8 cellular contexts compared by ENCODE assay signal in genomic region chr15:65902373-65902772, GRCh38.
DNase-seq lines count a peak whose midpoint lies in the region; ATAC-seq lines count a peak whose summit lies in the region.

No MANE protein-coding gene starts in this region.

- DNase-seq in DMS53 treated with DMSO at 0.1 percent for 48 hours (lab: John Stamatoyannopoulos, UW; ENCODE audit: unreplicated experiment) (peak; percentile 81), SKM-1 treated with dmso at 0.1 percent for 144 hours (lab: John Stamatoyannopoulos, UW; ENCODE audit: unreplicated experiment) (peak; percentile 99), iPS-NIHi11 (ENCODE audit: low spot score) (peak; percentile 50), NCI-H1105 (lab: John Stamatoyannopoulos, UW) (no peak), D341Med (ENCODE audit: low spot score) (no peak)
- no peak for DNase-seq in stimulated activated CD4-positive, alpha-beta T cell treated with anti-CD3 and anti-CD28 coated beads, Interleukin-1b, Interleukin-23, amount 100 ng/mL, for 48 hours

- peak; percentile 74 for ATAC-seq in GM19452 (IDR thresholded peaks at IDR 0.05; ENCODE audit: unreplicated experiment)
- peak; percentile 89 for ATAC-seq in HG03460 (IDR thresholded peaks at IDR 0.05; ENCODE audit: unreplicated experiment)

Comparison
In these comparisons a context has a peak if more than half of its experiments do, and no peak if none do; other contexts are left out.
1. DNase-seq: peak in DMS53 treated with DMSO at 0.1 percent for 48 hours (single experiment), SKM-1 treated with dmso at 0.1 percent for 144 hours (single experiment) and iPS-NIHi11 (single experiment); none in NCI-H1105 (single experiment), D341Med (single experiment) and stimulated activated CD4-positive, alpha-beta T cell treated with anti-CD3 and anti-CD28 coated beads, Interleukin-1b, Interleukin-23, amount 100 ng/mL, for 48 hours (single experiment).